In the genomic region with DNA sequence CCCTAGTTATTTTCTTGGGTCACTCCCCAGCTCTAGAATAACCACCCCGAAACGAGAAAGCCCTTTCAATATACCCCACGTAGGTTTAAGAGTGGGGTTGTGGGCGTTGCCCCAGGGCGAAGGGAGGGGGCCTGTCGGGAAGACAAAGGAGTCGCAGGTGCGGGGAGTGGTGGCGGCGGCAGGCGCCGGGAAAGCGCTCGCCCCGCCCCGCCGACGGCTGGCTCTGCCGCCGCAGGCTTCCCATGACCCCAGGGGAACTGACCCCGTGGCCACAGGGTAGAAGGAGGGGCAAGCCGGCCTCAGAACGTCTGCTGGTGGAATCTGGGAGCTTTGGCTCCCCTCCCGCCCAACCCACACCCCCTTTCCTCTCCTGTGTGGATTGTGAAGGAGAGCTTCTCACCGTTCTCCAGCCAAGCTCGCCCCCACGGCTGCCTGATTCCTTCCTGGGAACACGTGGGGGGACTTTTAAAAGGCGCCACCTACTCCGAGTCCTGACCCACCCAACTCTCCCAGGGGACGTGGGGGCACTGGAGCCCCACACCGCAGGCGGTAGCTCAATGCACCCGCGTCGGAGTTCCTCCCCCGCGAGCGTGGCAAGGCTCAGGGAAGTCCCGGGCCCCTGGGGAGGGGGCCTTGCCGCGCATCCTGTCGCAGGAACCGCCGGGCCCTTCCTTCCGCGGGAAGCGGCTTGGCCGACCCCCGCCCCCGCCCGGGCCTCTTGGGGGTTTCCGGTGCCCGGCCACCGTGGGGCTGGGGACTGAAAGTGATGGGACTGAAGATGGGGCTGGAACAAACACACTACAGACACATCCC, we compare ENCODE assay signal across 8 cellular contexts. TPM values are rescaled to one million over a fixed set of nuclear protein-coding genes. Genes with fewer than 3 reads are reported as not detected.
A peak's percentile ranks its signal among the peaks of the same experiment; 100 is the strongest.
DNase-seq lines count a peak whose midpoint lies in the region; ATAC-seq, FAIRE-seq and TF ChIP-seq lines count a peak whose summit lies in the region.

No MANE protein-coding gene starts in this region.

- no peak for FAIRE-seq in A549 (lab: Jason Lieb, UNC)

- peak overlapping the region; percentile 94 to 99 for H3K27ac ChIP-seq in A549

- no peaks in the 10 kb centered on the region for H3K9me3 ChIP-seq in A549

- no peaks in the 10 kb centered on the region for H3K9me3 Mint-ChIP-seq in activated CD4-positive, alpha-beta memory T cell treated with anti-CD3 and anti-CD28 coated beads for 36 hours
- H3K9me3 Mint-ChIP-seq in stimulated activated effector memory CD8-positive, alpha-beta T cell treated with anti-CD3 and anti-CD28 coated beads, Interleukin-12 subunit alpha, Interleukin-12 subunit beta, amount 100 ng/mL, for 72 hours = no peaks in the 10 kb centered on the region

- POLR2A ChIA-PET in A549 (lab: Yijun Ruan, JAX) = interaction anchor here (0.6 to 3.0 kb wide), 8 partner anchors 8 to 434 kb away, joined by 3 to 48 read pairs (median 4); no protein-coding TSS in a partner anchor
- POLR2A ChIA-PET in activated CD4-positive, alpha-beta memory T cell treated with anti-CD3 and anti-CD28 coated beads for 36 hours (lab: Charles Lee) = interaction anchor here (0.5 to 6.5 kb wide), 15 partner anchors 11 to 684 kb away, joined by 3 to 167 read pairs (median 4); partner anchors contain the start of gene NACC1

- no peak for TF ChIP-seq CTCF in A549 (IDR thresholded peaks at IDR 0.05)

- DNase-seq in A549 (ENCODE audit: low read depth in 1 of 2, low spot score in 1 of 2) (peak in 1 of 2 experiments; percentile 81), NCI-H226 (peak; percentile 86), lung microvascular endothelial cell (ENCODE audit: low read depth in 2 of 2) (peak; percentile 82)
- peak; percentile 84 for DNase-seq in activated CD4-positive, alpha-beta memory T cell treated with anti-CD3 and anti-CD28 coated beads for 36 hours
- DNase-seq in effector CD4-positive, alpha-beta T cell = peak; percentile 69
- peak; percentile 60 to 90 for DNase-seq in stimulated activated effector memory CD8-positive, alpha-beta T cell treated with anti-CD3 and anti-CD28 coated beads, Interleukin-12 subunit alpha, Interleukin-12 subunit beta, amount 100 ng/mL, for 72 hours (ENCODE audit: low spot score in 2 of 2)

- H3K4me3 Mint-ChIP-seq in activated CD4-positive, alpha-beta memory T cell treated with anti-CD3 and anti-CD28 coated beads for 36 hours = peak overlapping the region; percentile 99
- peak overlapping the region; percentile 98 for H3K4me3 Mint-ChIP-seq in stimulated activated effector memory CD8-positive, alpha-beta T cell treated with anti-CD3 and anti-CD28 coated beads, Interleukin-12 subunit alpha, Interleukin-12 subunit beta, amount 100 ng/mL, for 72 hours

- TF ChIP-seq POLR2A in A549 (IDR thresholded peaks at IDR 0.05; ENCODE audit: low read length) = no peak; the same call in 1 of the 2 replicates

- CTCF ChIA-PET in A549 (lab: Yijun Ruan, JAX) = interaction anchor here (0.6 to 3.3 kb wide), 11 partner anchors 8 to 190 kb away, joined by 3 to 13 read pairs (median 4); no protein-coding TSS in a partner anchor
- CTCF ChIA-PET in activated CD4-positive, alpha-beta memory T cell treated with anti-CD3 and anti-CD28 coated beads for 36 hours (lab: Charles Lee) = interaction anchor here (0.8 to 2.2 kb wide), 13 partner anchors 9 to 60 kb away, joined by 3 to 19 read pairs (median 5); partner anchors contain the start of gene NACC1

- peaks cover 41% of the 10 kb centered on the region for H3K4me1 Mint-ChIP-seq in activated CD4-positive, alpha-beta memory T cell treated with anti-CD3 and anti-CD28 coated beads for 36 hours (ENCODE audit: low read depth)
- peaks cover 48% of the 10 kb centered on the region for H3K4me1 Mint-ChIP-seq in stimulated activated effector memory CD8-positive, alpha-beta T cell treated with anti-CD3 and anti-CD28 coated beads, Interleukin-12 subunit alpha, Interleukin-12 subunit beta, amount 100 ng/mL, for 72 hours

- intact Hi-C loops in activated CD4-positive, alpha-beta memory T cell treated with anti-CD3 and anti-CD28 coated beads for 36 hours (cut with micrococcal nuclease) = loop anchor here (1.0 to 2.0 kb wide), 3 partner anchors 8 to 39 kb away; no protein-coding TSS in a partner anchor

- no peak; a peak in 2 of 5 replicates for TF ChIP-seq RAD21 in A549 (conservative IDR thresholded peaks at IDR 0.05 in 1 of 2, IDR thresholded peaks at IDR 0.05 in 1 of 2)

- H3K36me3 Mint-ChIP-seq in activated CD4-positive, alpha-beta memory T cell treated with anti-CD3 and anti-CD28 coated beads for 36 hours = peaks cover 30% of the 10 kb centered on the region
- peaks cover 62% of the 10 kb centered on the region for H3K36me3 Mint-ChIP-seq in stimulated activated effector memory CD8-positive, alpha-beta T cell treated with anti-CD3 and anti-CD28 coated beads, Interleukin-12 subunit alpha, Interleukin-12 subunit beta, amount 100 ng/mL, for 72 hours

- peaks cover 3% of the 10 kb centered on the region for H3K27me3 Mint-ChIP-seq in activated CD4-positive, alpha-beta memory T cell treated with anti-CD3 and anti-CD28 coated beads for 36 hours

- peak in 1 of 2 experiments; percentile 19; a peak in 1 of 5 replicates for TF ChIP-seq EP300 in A549 (IDR thresholded peaks at IDR 0.05)

- H3K27ac Mint-ChIP-seq in activated CD4-positive, alpha-beta memory T cell treated with anti-CD3 and anti-CD28 coated beads for 36 hours = peak overlapping the region; percentile 97
- H3K27ac Mint-ChIP-seq in stimulated activated effector memory CD8-positive, alpha-beta T cell treated with anti-CD3 and anti-CD28 coated beads, Interleukin-12 subunit alpha, Interleukin-12 subunit beta, amount 100 ng/mL, for 72 hours = peak overlapping the region; percentile 100

- 5% methylated on average over 7 of the region's 55 CpGs for WGBS in A549 (ENCODE audit: missing lambda C conversion rate)

- H3K4me2 ChIP-seq in A549 = peak overlapping the region; percentile 82

- H3K4me3 ChIP-seq in A549 = peak overlapping the region; percentile 98

- ATAC-seq in A549 (peak; percentile 16 to 24), GM18907 (IDR thresholded peaks at IDR 0.05; ENCODE audit: unreplicated experiment) (peak; percentile 24), HG03139 (IDR thresholded peaks at IDR 0.05; ENCODE audit: unreplicated experiment) (no peak)
- ATAC-seq in stimulated activated effector memory CD8-positive, alpha-beta T cell treated with anti-CD3 and anti-CD28 coated beads, Interleukin-12 subunit alpha, Interleukin-12 subunit beta, amount 100 ng/mL, for 72 hours = no peak

- H3K4me1 ChIP-seq in A549 = peaks cover 15% of the 10 kb centered on the region

TF ChIP-seq in A549, 52 proteins besides CTCF, POLR2A, EP300 and RAD21 (continues in another document):
- TF ChIP-seq MAX (IDR thresholded peaks at IDR 0.05) = peak; percentile 57
- peak; percentile 42 to 86; a peak in 3 of 5 replicates for TF ChIP-seq JUN (IDR thresholded peaks at IDR 0.05)
- TF ChIP-seq CHD2 (IDR thresholded peaks at IDR 0.05; ENCODE audit: low read length, partially characterized antibody) = peak; percentile 65

RNA-seq across cellular contexts. Expression of gene IER2, which starts 5.5 kb away (rescaled TPM):
- polyA plus RNA-seq in A549 (2011; rRNA removed) (52.5 and 75.7 TPM in 2 replicates), A549 (2017; fragmentation: RNase III; extraction: RNeasy Plus Mini Kit Qiagen cat#74134 plus additional on column Dnase treatment) (35.9 to 39.9 TPM (median 36.7 TPM) in 3 replicates)
- polyA plus RNA-seq in A549 (2012; cell fraction: cytosol; rRNA removed) = 137 and 174 TPM in 2 replicates
- polyA plus RNA-seq in A549 (2012; cell fraction: nucleus; rRNA removed) = 300 and 360 TPM in 2 replicates
- 16.9 and 26.4 TPM in 2 replicates for polyA minus RNA-seq in A549 (2011; rRNA and poly(A)+ RNA removed)
- total RNA-seq in activated CD4-positive, alpha-beta memory T cell treated with anti-CD3 and anti-CD28 coated beads for 36 hours = 100 to 1,000 TPM; 129 to 137 TPM
- total RNA-seq in lung microvascular endothelial cell = 19.0 and 31.2 TPM in 2 replicates

RNA-seq across cellular contexts. Expression of gene STX10, which starts 5.5 kb away (rescaled TPM):
- polyA plus RNA-seq in A549 (2011; rRNA removed) (39.1 and 41.5 TPM in 2 replicates), A549 (2017; fragmentation: RNase III; extraction: RNeasy Plus Mini Kit Qiagen cat#74134 plus additional on column Dnase treatment) (56.1 to 63.6 TPM (median 61.2 TPM) in 3 replicates)
- 83.3 and 89.9 TPM in 2 replicates for polyA plus RNA-seq in A549 (2012; cell fraction: cytosol; rRNA removed)
- 115 and 121 TPM in 2 replicates for polyA plus RNA-seq in A549 (2012; cell fraction: nucleus; rRNA removed)
- polyA minus RNA-seq in A549 (2011; rRNA and poly(A)+ RNA removed) = 26.2 and 39.5 TPM in 2 replicates
- total RNA-seq in activated CD4-positive, alpha-beta memory T cell treated with anti-CD3 and anti-CD28 coated beads for 36 hours = 10 to 100 TPM; 65.5 to 66.3 TPM
- total RNA-seq in lung microvascular endothelial cell = 46.4 and 56.0 TPM in 2 replicates

RNA-seq across cellular contexts. Expression of gene NACC1, which starts 37.6 kb away (rescaled TPM):
- 26.1 and 30.0 TPM in 2 replicates for polyA plus RNA-seq in A549 (2011; rRNA removed)
- polyA plus RNA-seq in A549 (2012; cell fraction: cytosol; rRNA removed) = 117 and 155 TPM in 2 replicates
- polyA plus RNA-seq in A549 (2012; cell fraction: nucleus; rRNA removed) = 158 and 206 TPM in 2 replicates
- polyA plus RNA-seq in A549 (2017; fragmentation: RNase III; extraction: RNeasy Plus Mini Kit Qiagen cat#74134 plus additional on column Dnase treatment) = 32.4 to 39.8 TPM (median 37.9 TPM) in 3 replicates
- polyA minus RNA-seq in A549 (2011; rRNA and poly(A)+ RNA removed) = 20.0 and 30.9 TPM in 2 replicates
- total RNA-seq in activated CD4-positive, alpha-beta memory T cell treated with anti-CD3 and anti-CD28 coated beads for 36 hours = 10 to 100 TPM; 89.8 to 90.9 TPM
- 32.7 and 34.1 TPM in 2 replicates for total RNA-seq in lung microvascular endothelial cell

RNA-seq across cellular contexts. Expression of gene TRMT1, which starts 39.1 kb away (rescaled TPM):
- polyA plus RNA-seq in A549 (2011; rRNA removed) (16.3 and 18.2 TPM in 2 replicates), A549 (2017; fragmentation: RNase III; extraction: RNeasy Plus Mini Kit Qiagen cat#74134 plus additional on column Dnase treatment) (29.8 to 40.2 TPM (median 35.2 TPM) in 3 replicates)
- polyA plus RNA-seq in A549 (2012; cell fraction: cytosol; rRNA removed) = 57.5 and 67.4 TPM in 2 replicates
- polyA plus RNA-seq in A549 (2012; cell fraction: nucleus; rRNA removed) = 388 and 458 TPM in 2 replicates
- 16.9 and 24.9 TPM in 2 replicates for polyA minus RNA-seq in A549 (2011; rRNA and poly(A)+ RNA removed)
- 10 to 100 TPM; 59.2 to 61.3 TPM for total RNA-seq in activated CD4-positive, alpha-beta memory T cell treated with anti-CD3 and anti-CD28 coated beads for 36 hours
- 17.4 and 26.6 TPM in 2 replicates for total RNA-seq in lung microvascular endothelial cell

RNA-seq across cellular contexts. Expression of gene LYL1, which starts 53.0 kb away (rescaled TPM):
- polyA plus RNA-seq in A549 (2011; rRNA removed) (0.08 and 0.26 TPM in 2 replicates), A549 (2017; fragmentation: RNase III; extraction: RNeasy Plus Mini Kit Qiagen cat#74134 plus additional on column Dnase treatment) (0.30 to 0.82 TPM (median 0.39 TPM) in 3 replicates)
- polyA plus RNA-seq in A549 (2012; cell fraction: cytosol; rRNA removed) = 0.50 and 0.82 TPM in 2 replicates
- 0.66 and 1.2 TPM in 2 replicates for polyA plus RNA-seq in A549 (2012; cell fraction: nucleus; rRNA removed)
- polyA minus RNA-seq in A549 (2011; rRNA and poly(A)+ RNA removed) = 0.15 and 0.21 TPM in 2 replicates
- 1 to 10 TPM; 5.0 to 5.6 TPM for total RNA-seq in activated CD4-positive, alpha-beta memory T cell treated with anti-CD3 and anti-CD28 coated beads for 36 hours
- 17.3 and 28.8 TPM in 2 replicates for total RNA-seq in lung microvascular endothelial cell

Comparison
In these comparisons a context has a peak if more than half of its experiments do, and no peak if none do; other contexts are left out.
1. ATAC-seq: peak in A549 (2 of 2) and GM18907 (single experiment); none in stimulated activated effector memory CD8-positive, alpha-beta T cell treated with anti-CD3 and anti-CD28 coated beads, Interleukin-12 subunit alpha, Interleukin-12 subunit beta, amount 100 ng/mL, for 72 hours (single experiment) and HG03139 (single experiment).